In genomic region chr1:204093421-204093717, GRCh38 we compare ENCODE assay signal across 1 cellular context.
TF ChIP-seq lines count a peak whose summit lies in the region.

No MANE protein-coding gene starts in this region.

TF ChIP-seq in HCT116, 20 proteins besides CTCF, POLR2A, EP300 and RAD21 (continued from another document):
- TF ChIP-seq REST (IDR thresholded peaks at IDR 0.05; ENCODE audit: low read depth), result no peak
- no peak for TF ChIP-seq EGR1 (IDR thresholded peaks at IDR 0.05; ENCODE audit: low read depth)
- TF ChIP-seq EZH2 (IDR thresholded peaks at IDR 0.05), result no peak
- no peak for TF ChIP-seq SIN3A (IDR thresholded peaks at IDR 0.05; ENCODE audit: low read depth)
